In genomic region chr6:54011277-54011648, GRCh38 we compare ENCODE assay signal across 21 cellular contexts.
DNase-seq lines count a peak whose midpoint lies in the region; ATAC-seq and TF ChIP-seq lines count a peak whose summit lies in the region.
"Had no signal": no experiment of that assay in that cellular context is flagged by ENCODE, and none has a peak within 500 bp of the region (broad histone marks: within the 10 kb centered on the region; RNA-seq: fewer than 3 reads in every experiment).

No MANE protein-coding gene starts in this region.

- H3K9me3 ChIP-seq in PC-3 (ENCODE audit: low read length) (no peaks in the 10 kb centered on the region), heart left ventricle (peaks cover 0 to 8% (median 0%) of the 10 kb centered on the region in 12 donors), gastroesophageal sphincter (no peaks in the 10 kb centered on the region)

- no peaks in the 10 kb centered on the region for H3K9me2 ChIP-seq in PC-3 (replicated peaks; ENCODE audit: low read length)

- H2AFZ ChIP-seq in PC-3 (ENCODE audit: low read length): 0 out of 2 replicates have a peak overlapping the region, but pooled peaks have one; percentile 16

- H3K27me3 ChIP-seq in PC-3 (ENCODE audit: low read length) (no peaks in the 10 kb centered on the region), heart left ventricle (no peaks in the 10 kb centered on the region), gastroesophageal sphincter (no peaks in the 10 kb centered on the region)

- TF ChIP-seq POLR2A in heart left ventricle (IDR thresholded peaks at IDR 0.05): no peak
- no peak for TF ChIP-seq POLR2A in gastroesophageal sphincter (IDR thresholded peaks at IDR 0.05)

- H3K4me1 ChIP-seq in PC-3 (ENCODE audit: insufficient read depth, low read length): peaks cover 7% of the 10 kb centered on the region; the same call in 1 of the 2 replicates
- H3K4me1 ChIP-seq in heart left ventricle: peaks cover 0 to 24% (median 9%) of the 10 kb centered on the region in 12 donors
- H3K4me1 ChIP-seq in gastroesophageal sphincter: peaks cover 0 to 10% (median 3%) of the 10 kb centered on the region in 3 donors

- DNase-seq in PC-3 (no peak), heart left ventricle (no peak), nephron progenitor cell (no peak), type B pancreatic cell (ENCODE audit: extremely low spot score, unreplicated experiment) (no peak)
- DNase-seq: activated T-cell treated with anti-CD3 and anti-CD28 coated beads for 4 hours; amniotic stem cell; caudate nucleus; head of caudate nucleus; mesendoderm; naive thymus-derived CD8-positive, alpha-beta T cell; NCI-H1048; NCI-H2081; NCI-H524; SHP77 treated with DMSO at 0.1 percent for 48 hours had no signal

- POLR2A ChIA-PET in PC-3 (lab: Charles Lee; ENCODE audit: unreplicated experiment): no interaction called here

- no peak for TF ChIP-seq CTCF in PC-3 (conservative IDR thresholded peaks at IDR 0.05; ENCODE audit: low read depth, low read length)
- no peak for TF ChIP-seq CTCF in heart left ventricle (IDR thresholded peaks at IDR 0.05)
- TF ChIP-seq CTCF in nephron progenitor cell (IDR thresholded peaks at IDR 0.05): no peak
- TF ChIP-seq CTCF in type B pancreatic cell (conservative IDR thresholded peaks at IDR 0.05): no peak
- no peak for TF ChIP-seq CTCF in gastroesophageal sphincter (IDR thresholded peaks at IDR 0.05)

- H3K9me3 Mint-ChIP-seq in nephron progenitor cell (peaks cover 18% of the 10 kb centered on the region), type B pancreatic cell (no peaks in the 10 kb centered on the region)
- H3K9me3 Mint-ChIP-seq: stimulated activated effector memory CD8-positive, alpha-beta T cell treated with anti-CD3 and anti-CD28 coated beads, Interleukin-12 subunit alpha, Interleukin-12 subunit beta, amount 100 ng/mL, for 72 hours; T-helper 1 cell treated with Interleukin-12 subunit alpha and Interleukin-12 subunit beta and Interleukin-4 antibody, amounts not matched to agents 30 μg/mL and 1 μg/mL, for 36 hours had no signal

- H3K4me3 ChIP-seq in PC-3 (ENCODE audit: low read length): no peak overlapping the region
- H3K4me3 ChIP-seq in heart left ventricle: peak overlapping the region in 8 of 12 donors; percentile 2 to 33 (median 16)
- H3K4me3 ChIP-seq in gastroesophageal sphincter: no peak overlapping the region

- no peaks in the 10 kb centered on the region for H3F3A ChIP-seq in PC-3 (ENCODE audit: low read length, unreplicated experiment)

- H3K79me2 ChIP-seq in PC-3 (ENCODE audit: low read length): no peaks in the 10 kb centered on the region

- no peak overlapping the region for H3K9ac ChIP-seq in PC-3 (ENCODE audit: low read length)

- H3K36me3 Mint-ChIP-seq in nephron progenitor cell (ENCODE audit: low read depth) (peaks cover 8% of the 10 kb centered on the region), type B pancreatic cell (no peaks in the 10 kb centered on the region)
- H3K36me3 Mint-ChIP-seq: naive thymus-derived CD8-positive, alpha-beta T cell; stimulated activated effector memory CD8-positive, alpha-beta T cell treated with anti-CD3 and anti-CD28 coated beads, Interleukin-12 subunit alpha, Interleukin-12 subunit beta, amount 100 ng/mL, for 72 hours had no signal

- H3K27ac ChIP-seq in PC-3 (ENCODE audit: low read length): no peak overlapping the region
- H3K27ac ChIP-seq in heart left ventricle: peak overlapping the region in 11 of 12 donors; percentile 29 to 76 (median 56)
- no peak overlapping the region for H3K27ac ChIP-seq in gastroesophageal sphincter
- H3K27ac ChIP-seq: VCaP had no signal

- CTCF ChIA-PET in PC-3 (lab: Charles Lee): no interaction called here

- H4K20me1 ChIP-seq in PC-3 (ENCODE audit: low read length): no peaks in the 10 kb centered on the region

- peaks cover 44% of the 10 kb centered on the region for H3K4me1 Mint-ChIP-seq in nephron progenitor cell
- H3K4me1 Mint-ChIP-seq in type B pancreatic cell (ENCODE audit: unreplicated experiment): peaks cover 7% of the 10 kb centered on the region
- H3K4me1 Mint-ChIP-seq: B cell; naive thymus-derived CD8-positive, alpha-beta T cell; stimulated activated effector memory CD8-positive, alpha-beta T cell treated with anti-CD3 and anti-CD28 coated beads, Interleukin-12 subunit alpha, Interleukin-12 subunit beta, amount 100 ng/mL, for 72 hours had no signal

- BruUV-seq in PC-3 (replicated peaks; lab: Mats Ljungman, UMichigan): no TSS peak

- WGBS in heart left ventricle, 4 donors: 29 to 43% (median 41%) methylated on average over 5 of the region's 5 CpGs
- WGBS in gastroesophageal sphincter (ENCODE audit: low coverage in 1 of 2), 2 donors: 46 to 61% methylated on average over 3 to 5 of the region's 5 CpGs

- TF ChIP-seq EP300 in gastroesophageal sphincter (IDR thresholded peaks at IDR 0.05): no peak

- no peaks in the 10 kb centered on the region for H3K27me3 Mint-ChIP-seq in nephron progenitor cell (ENCODE audit: low read depth, poor library complexity)
- peaks cover 13% of the 10 kb centered on the region for H3K27me3 Mint-ChIP-seq in type B pancreatic cell
- H3K27me3 Mint-ChIP-seq: B cell had no signal

- H3K27ac Mint-ChIP-seq in nephron progenitor cell (peak overlapping the region; percentile 84), type B pancreatic cell (peak overlapping the region; percentile 34)
- H3K27ac Mint-ChIP-seq: B cell; naive thymus-derived CD8-positive, alpha-beta T cell; stimulated activated effector memory CD8-positive, alpha-beta T cell treated with anti-CD3 and anti-CD28 coated beads, Interleukin-12 subunit alpha, Interleukin-12 subunit beta, amount 100 ng/mL, for 72 hours; T-helper 1 cell treated with Interleukin-12 subunit alpha and Interleukin-12 subunit beta and Interleukin-4 antibody, amounts not matched to agents 30 μg/mL and 1 μg/mL, for 36 hours had no signal

- no peaks in the 10 kb centered on the region for H3K36me3 ChIP-seq in PC-3 (ENCODE audit: low read depth, low read length)
- H3K36me3 ChIP-seq in heart left ventricle: no peaks in the 10 kb centered on the region
- H3K36me3 ChIP-seq in gastroesophageal sphincter: no peaks in the 10 kb centered on the region

- peak overlapping the region; percentile 64 for H3K4me3 Mint-ChIP-seq in nephron progenitor cell
- H3K4me3 Mint-ChIP-seq in type B pancreatic cell: no peak overlapping the region
- H3K4me3 Mint-ChIP-seq: B cell; naive thymus-derived CD8-positive, alpha-beta T cell; stimulated activated effector memory CD8-positive, alpha-beta T cell treated with anti-CD3 and anti-CD28 coated beads, Interleukin-12 subunit alpha, Interleukin-12 subunit beta, amount 100 ng/mL, for 72 hours; T-helper 1 cell treated with Interleukin-12 subunit alpha and Interleukin-12 subunit beta and Interleukin-4 antibody, amounts not matched to agents 30 μg/mL and 1 μg/mL, for 36 hours had no signal

- intact Hi-C loops in PC-3 (cut with micrococcal nuclease): no loop called here
- intact Hi-C loops in heart left ventricle (cut with DNase I): no loop called here

- ATAC-seq in PC-3 (no peak), heart left ventricle (peak in 3 of 4 donors; percentile 10 to 37 (median 31)), gastroesophageal sphincter (no peak), HG03175 (IDR thresholded peaks at IDR 0.05; ENCODE audit: unreplicated experiment) (no peak), GM18870 (IDR thresholded peaks at IDR 0.05; ENCODE audit: unreplicated experiment) (no peak)
- ATAC-seq: naive thymus-derived CD8-positive, alpha-beta T cell; stimulated activated effector memory CD8-positive, alpha-beta T cell treated with anti-CD3 and anti-CD28 coated beads, Interleukin-12 subunit alpha, Interleukin-12 subunit beta, amount 100 ng/mL, for 72 hours had no signal

- H3K4me2 ChIP-seq in PC-3 (ENCODE audit: low read length): peak overlapping the region; percentile 15; the same call in 1 of the 2 replicates

Comparison
In these comparisons a context has a peak if more than half of its experiments do, and no peak if none do; other contexts are left out.
1. ATAC-seq: peak in heart left ventricle (3 of 4); none in PC-3 (single experiment), gastroesophageal sphincter (single experiment), HG03175 (single experiment) and GM18870 (single experiment).
2. H3K27ac ChIP-seq: peak in heart left ventricle (11 of 12); none in PC-3 (single experiment) and gastroesophageal sphincter (0 of 4).
3. H3K4me3 ChIP-seq: peak in heart left ventricle (8 of 12); none in PC-3 (single experiment) and gastroesophageal sphincter (0 of 2).